Comparison of ENCODE assay signal across 10 cellular contexts in the genomic region with DNA sequence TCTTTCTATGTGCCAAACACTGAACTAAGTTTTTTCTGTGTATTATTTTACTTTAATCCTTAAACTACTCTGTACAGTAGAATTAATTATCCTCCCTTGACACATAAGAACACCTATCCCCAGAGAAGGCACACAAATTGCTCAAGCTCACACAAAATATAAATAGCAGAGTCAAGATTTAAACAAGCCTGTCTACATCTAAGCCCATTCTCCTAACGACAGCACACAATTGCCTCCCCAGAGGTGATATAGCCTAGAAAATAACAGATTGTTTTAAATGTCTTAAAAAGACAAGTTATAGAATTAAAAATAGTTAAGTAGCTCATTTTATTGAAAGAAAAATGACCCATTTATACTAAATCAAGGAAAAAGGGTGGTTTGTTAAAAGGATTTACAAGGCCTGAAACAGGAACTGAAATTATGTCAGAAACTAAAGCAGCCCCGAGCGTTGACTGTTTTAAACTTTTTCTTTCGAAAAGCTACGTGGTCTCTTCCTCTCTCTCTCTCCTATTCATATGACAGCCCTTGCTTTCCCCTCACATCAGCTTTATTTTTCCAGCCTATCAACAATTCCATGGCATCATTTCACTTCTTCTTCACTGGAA.
DNase-seq lines count a peak whose midpoint lies in the region; ATAC-seq and TF ChIP-seq lines count a peak whose summit lies in the region.
"Had no signal": no experiment of that assay in that cellular context is flagged by ENCODE, and none has a peak within 500 bp of the region (broad histone marks: within the 10 kb centered on the region; RNA-seq: fewer than 3 reads in every experiment).

No MANE protein-coding gene starts in this region.

- no peak overlapping the region for H2AFZ ChIP-seq in SU-DHL-6 (ENCODE audit: low read depth, low read length, severe bottlenecking)

- H3K9ac ChIP-seq in SU-DHL-6 (ENCODE audit: low read length) = no peak overlapping the region

- H3K27ac ChIP-seq in SU-DHL-6 (ENCODE audit: low read depth, low read length) = peak overlapping the region; percentile 53

- no peaks in the 10 kb centered on the region for H4K20me1 ChIP-seq in SU-DHL-6 (ENCODE audit: low read depth, low read length)

- no peaks in the 10 kb centered on the region for H3K27me3 ChIP-seq in SU-DHL-6 (ENCODE audit: low read length)

- DNase-seq in DMS53 treated with DMSO at 0.1 percent for 48 hours (lab: John Stamatoyannopoulos, UW; ENCODE audit: unreplicated experiment) (no peak), epidermal melanocyte (ENCODE audit: insufficient read length, low spot score) (no peak), islet precursor cell (no peak)
- DNase-seq in stimulated activated CD4-positive, alpha-beta T cell treated with anti-CD3 and anti-CD28 coated beads, Interleukin-2, amount 100 ng/mL, for 48 hours = no peak
- DNase-seq: amniotic stem cell, NCI-H446 had no signal

- TF ChIP-seq CTCF in SU-DHL-6 (IDR thresholded peaks at IDR 0.05; ENCODE audit: insufficient read depth, low read length, poor library complexity, severe bottlenecking) = no peak

- H3K4me2 ChIP-seq in SU-DHL-6 (ENCODE audit: low read depth, low read length, poor library complexity, severe bottlenecking) = peak overlapping the region; percentile 52

- H3K9me3 ChIP-seq in SU-DHL-6 (ENCODE audit: insufficient read depth, low read length) = no peaks in the 10 kb centered on the region

- H3K36me3 ChIP-seq in SU-DHL-6 (ENCODE audit: low read length) = no peaks in the 10 kb centered on the region

- H3K9me2 ChIP-seq in SU-DHL-6 (replicated peaks; ENCODE audit: insufficient read depth, low read length) = no peaks in the 10 kb centered on the region

- H3F3A ChIP-seq in SU-DHL-6 (ENCODE audit: insufficient read depth) = peaks cover 9% of the 10 kb centered on the region; the same call in 1 of the 2 replicates

- no peak overlapping the region for H3K4me3 ChIP-seq in SU-DHL-6 (ENCODE audit: insufficient read depth, low read length, poor library complexity, severe bottlenecking)

- ATAC-seq in GM18502 (IDR thresholded peaks at IDR 0.05; ENCODE audit: poor library complexity, unreplicated experiment) (peak; percentile 89), GM21423 (IDR thresholded peaks at IDR 0.05; ENCODE audit: unreplicated experiment) (peak; percentile 90), HG03135 (IDR thresholded peaks at IDR 0.05; ENCODE audit: unreplicated experiment) (peak; percentile 87)

- no peaks in the 10 kb centered on the region for H3K79me2 ChIP-seq in SU-DHL-6 (ENCODE audit: insufficient read depth, low read length)
